ENCODE assay signal across 8 cellular contexts in genomic region chr19:44723952-44724319, GRCh38. TPM values are rescaled to one million over a fixed set of nuclear protein-coding genes. Genes with fewer than 3 reads are reported as not detected.
A peak's percentile ranks its signal among the peaks of the same experiment; 100 is the strongest.
DNase-seq lines count a peak whose midpoint lies in the region; ATAC-seq and TF ChIP-seq lines count a peak whose summit lies in the region.

No MANE protein-coding gene starts in this region.

- ATAC-seq in GM18511 (IDR thresholded peaks at IDR 0.05; ENCODE audit: unreplicated experiment): peak; percentile 66
- peak; percentile 66 for ATAC-seq in foreskin keratinocyte
- peak; percentile 91 for ATAC-seq in omental fat pad (ENCODE audit: low FRiP score)

- no peak overlapping the region for H2AFZ ChIP-seq in Karpas-422 (ENCODE audit: low read length)

- H3K36me3 ChIP-seq in Karpas-422 (ENCODE audit: insufficient read depth, low read length): no peaks in the 10 kb centered on the region
- H3K36me3 ChIP-seq in suprapubic skin: no peaks in the 10 kb centered on the region

- H3K27me3 ChIP-seq in Karpas-422 (ENCODE audit: low read length) (no peaks in the 10 kb centered on the region), foreskin keratinocyte (no peaks in the 10 kb centered on the region), suprapubic skin (no peaks in the 10 kb centered on the region)

- H3K9me3 ChIP-seq in Karpas-422 (ENCODE audit: low read length) (no peaks in the 10 kb centered on the region), suprapubic skin (no peaks in the 10 kb centered on the region)

- no peak for TF ChIP-seq POLR2A in suprapubic skin (IDR thresholded peaks at IDR 0.05)

- H4K20me1 ChIP-seq in Karpas-422 (ENCODE audit: insufficient read depth, low read depth, low read length): no peaks in the 10 kb centered on the region

- no peak overlapping the region for H3K4me2 ChIP-seq in Karpas-422 (ENCODE audit: low read depth, low read length, poor library complexity, severe bottlenecking)

- H3K27ac ChIP-seq in Karpas-422 (ENCODE audit: low read length) (no peak overlapping the region), foreskin keratinocyte (peak overlapping the region; percentile 0), suprapubic skin (no peak overlapping the region)

- no peak overlapping the region for H3K9ac ChIP-seq in Karpas-422 (ENCODE audit: low read length)

- H3K9me2 ChIP-seq in Karpas-422 (replicated peaks; ENCODE audit: insufficient read depth, low read length): no peaks in the 10 kb centered on the region

- peak; percentile 76 for DNase-seq in ACHN
- peak; percentile 88 for DNase-seq in Karpas-422
- peak; percentile 35 for DNase-seq in SHP77 treated with DMSO at 0.1 percent for 48 hours (lab: John Stamatoyannopoulos, UW)
- peak; percentile 34 for DNase-seq in activated gamma-delta T cell (lab: John Stamatoyannopoulos, UW)
- DNase-seq in foreskin keratinocyte: peak in 1 of 2 donors; percentile 60
- DNase-seq in omental fat pad (ENCODE audit: low spot score): peak; percentile 60
- peak; percentile 87 to 91 for DNase-seq in suprapubic skin (ENCODE audit: low spot score in 2 of 2)

- TF ChIP-seq EP300 in suprapubic skin (IDR thresholded peaks at IDR 0.05): no peak

- H3K4me3 ChIP-seq in Karpas-422 (ENCODE audit: low read length) (no peak overlapping the region), suprapubic skin (no peak overlapping the region)

- H3K4me1 ChIP-seq in Karpas-422 (ENCODE audit: low read length) (peaks cover 5% of the 10 kb centered on the region), foreskin keratinocyte (no peaks in the 10 kb centered on the region), suprapubic skin (peaks cover 42% of the 10 kb centered on the region)

- 17% methylated on average over 6 of the region's 7 CpGs for WGBS in suprapubic skin

- no peaks in the 10 kb centered on the region for H3K79me2 ChIP-seq in Karpas-422 (ENCODE audit: low read length)

- TF ChIP-seq CTCF in foreskin keratinocyte (conservative IDR thresholded peaks at IDR 0.05) (peak; percentile 98), omental fat pad (IDR thresholded peaks at IDR 0.05) (peak in 2 of 3 donors; percentile 72 to 89), suprapubic skin (IDR thresholded peaks at IDR 0.05) (peak; percentile 94 to 98)

- in situ Hi-C loops in ACHN (cut with HindIII; ENCODE audit: low pct_ligation_motif_present, low pct_unique_long_range_greater_than_20kb, low sequenced_read_pairs): no loop called here

RNA-seq across cellular contexts. Expression of gene BCL3, which starts 24.6 kb away (rescaled TPM):
- 0.54 TPM in 1 of 2 replicates, not detected in the other for total RNA-seq in Karpas-422 (2014; rRNA removed; shearing (Covaris generic); ENCODE audit: low replicate concordance)
- total RNA-seq in foreskin keratinocyte (3.5 and 5.2 TPM in 2 replicates), omental fat pad (100 to 1,000 TPM in 1 of 4 donors, 10 to 100 TPM in 3; 12.2 to 113 (median 46.2) TPM), suprapubic skin (10 to 100 TPM; 13.9 to 29.1 (median 17.9) TPM)
- polyA plus RNA-seq in foreskin keratinocyte: 6.8 and 8.8 TPM in 2 replicates

RNA-seq across cellular contexts. Expression of gene CEACAM16, which starts 25.0 kb away (rescaled TPM):
- not detected in 2 replicates for total RNA-seq in Karpas-422 (2014; rRNA removed; shearing (Covaris generic); ENCODE audit: low replicate concordance)
- total RNA-seq in foreskin keratinocyte: not detected in 2 replicates
- not detected in 2 replicates for polyA plus RNA-seq in foreskin keratinocyte
- total RNA-seq in omental fat pad: not detected
- not detected for total RNA-seq in suprapubic skin

RNA-seq across cellular contexts. Expression of gene CEACAM19, which starts 52.7 kb away (rescaled TPM):
- not detected in 2 replicates for total RNA-seq in Karpas-422 (2014; rRNA removed; shearing (Covaris generic); ENCODE audit: low replicate concordance)
- 1.5 and 2.3 TPM in 2 replicates for total RNA-seq in foreskin keratinocyte
- 2.8 and 4.3 TPM in 2 replicates for polyA plus RNA-seq in foreskin keratinocyte
- 1 to 10 TPM; 2.1 to 6.8 (median 3.8) TPM for total RNA-seq in omental fat pad
- total RNA-seq in suprapubic skin: 10 to 100 TPM in 1 of 4 donors, 1 to 10 TPM in 3; 5.7 to 11.7 (median 8.4) TPM

RNA-seq across cellular contexts. Expression of gene CBLC, which starts 53.8 kb away (rescaled TPM):
- not detected in 2 replicates for total RNA-seq in Karpas-422 (2014; rRNA removed; shearing (Covaris generic); ENCODE audit: low replicate concordance)
- total RNA-seq in foreskin keratinocyte (40.5 and 44.8 TPM in 2 replicates), omental fat pad (under 1 TPM in 1 of 4 donors, not detected in 3; 0.46 TPM), suprapubic skin (10 to 100 TPM; 60.4 to 94.4 (median 65.7) TPM)
- 46.3 and 46.9 TPM in 2 replicates for polyA plus RNA-seq in foreskin keratinocyte
